In the genomic region with DNA sequence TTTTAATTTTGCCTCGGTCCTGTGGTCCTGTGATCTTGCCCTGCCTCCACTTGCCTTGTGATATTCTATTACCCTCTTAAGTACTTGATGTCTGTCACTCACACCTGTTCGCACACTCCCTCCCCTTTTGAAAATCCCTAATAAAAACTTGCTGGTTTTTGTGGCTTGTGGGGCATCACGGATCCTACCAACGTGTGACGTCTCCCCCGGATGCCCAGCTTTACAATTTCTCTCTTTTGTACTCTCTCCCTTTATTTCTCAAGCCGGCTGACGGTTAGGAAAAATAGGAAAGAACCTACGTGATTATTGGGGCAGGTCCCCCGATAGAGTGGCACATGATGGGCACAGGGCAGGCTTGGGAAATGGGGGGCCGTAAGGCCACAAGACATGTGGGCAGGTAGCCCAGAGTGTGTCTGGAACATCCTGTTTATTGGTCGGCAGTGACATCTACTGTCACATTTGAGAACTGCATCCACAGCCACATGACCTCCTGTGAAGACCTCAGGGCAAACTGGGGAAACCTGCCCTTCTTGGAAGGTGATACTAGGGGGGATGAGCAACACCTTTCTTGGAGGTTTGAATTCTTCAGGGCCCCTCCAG, we compare ENCODE assay signal across 8 cellular contexts. TPM values are rescaled to one million over a fixed set of nuclear protein-coding genes. Genes with fewer than 3 reads are reported as not detected.
A peak's percentile ranks its signal among the peaks of the same experiment; 100 is the strongest.
DNase-seq lines count a peak whose midpoint lies in the region; TF ChIP-seq lines count a peak whose summit lies in the region.
"Not testable (repeated sequence)": the region's sequence is repeated elsewhere in the genome, so short reads cannot be mapped to it uniquely, and the experiment has no call there.

No MANE protein-coding gene starts in this region.

- H3K27me3 ChIP-seq in GM23248 (replicated peaks; ENCODE audit: insufficient read depth): not testable (repeated sequence)

- H3K4me1 ChIP-seq in GM23248 (ENCODE audit: insufficient read depth): not testable (repeated sequence)

- WGBS in GM23248 (ENCODE audit: low coverage in 1 of 2, low lambda C conversion rate in 2 of 2, missing lambda C conversion rate in 2 of 2), 2 experiments: 19 to 20% methylated on average over 12 of the region's 12 CpGs

- in situ Hi-C loops in GM23248 (cut with MboI): not testable (repeated sequence)

- not testable (repeated sequence) for H3K4me2 ChIP-seq in GM23248 (ENCODE audit: unreplicated experiment)

- not testable (repeated sequence) for H3K9me2 ChIP-seq in GM23248 (ENCODE audit: insufficient read depth)

- H3K9ac ChIP-seq in GM23248: not testable (repeated sequence)

- not testable (repeated sequence) for H3K79me2 ChIP-seq in GM23248 (ENCODE audit: insufficient read depth)

- H3K36me3 ChIP-seq in GM23248 (ENCODE audit: low read depth): not testable (repeated sequence)

- H4K20me1 ChIP-seq in GM23248 (ENCODE audit: insufficient read depth): not testable (repeated sequence)

- not testable (repeated sequence) for H3K27ac ChIP-seq in GM23248

- not testable (repeated sequence) for H3K9me3 ChIP-seq in GM23248 (ENCODE audit: low read depth)

- TF ChIP-seq CTCF in AG10803 (conservative IDR thresholded peaks at IDR 0.05; ENCODE audit: low read length): peak; percentile 86
- TF ChIP-seq CTCF in fibroblast of villous mesenchyme (IDR thresholded peaks at IDR 0.05; ENCODE audit: insufficient read depth, low read depth, low read length): peak; percentile 72

- H3F3A ChIP-seq in GM23248 (ENCODE audit: insufficient read depth): not testable (repeated sequence)

- not testable (repeated sequence) for H3K4me3 ChIP-seq in AG10803 (ENCODE audit: low read length); GM23248; fibroblast of villous mesenchyme (ENCODE audit: low read depth, low read length)

- DNase-seq in AG10803 (ENCODE audit: low read depth): peak; percentile 54
- DNase-seq in GM23248: peak; percentile 79
- DNase-seq in NCI-H2107 treated with DMSO at 0.1 percent for 48 hours (lab: John Stamatoyannopoulos, UW; ENCODE audit: unreplicated experiment): peak; percentile 10
- peak; percentile 32 for DNase-seq in T1000 (lab: John Stamatoyannopoulos, UW)
- DNase-seq in activated naive CD4-positive, alpha-beta T cell treated with anti-CD3 and anti-CD28 coated beads, Interleukin-2, amount 50 U/mL, for 16 hours: peak; percentile 74
- DNase-seq in fibroblast of villous mesenchyme (ENCODE audit: low read depth): peak; percentile 60
- peak; percentile 79 for DNase-seq in middle frontal gyrus (ENCODE audit: extremely low spot score, low spot score)
- DNase-seq in stimulated activated CD4-positive, alpha-beta T cell treated with anti-CD3 and anti-CD28 coated beads, Interleukin-4, amount 100 ng/mL, for 48 hours (ENCODE audit: low read depth in 2 of 2): peak; percentile 63 to 77

- H2AFZ ChIP-seq in GM23248: not testable (repeated sequence)

RNA-seq across cellular contexts. Expression of a gene that starts 4.6 kb away (rescaled TPM):
- 5.3 and 8.7 TPM in 2 replicates for total RNA-seq in GM23248 (2014; rRNA removed; shearing (Covaris generic))
- 13.7 and 15.6 TPM in 2 replicates for polyA plus RNA-seq in GM23248 (2016; fragmentation: Nextera tagmentation; extraction: Ambion mirVana)
- total RNA-seq in fibroblast of villous mesenchyme: 1.3 and 1.9 TPM in 2 replicates

RNA-seq across cellular contexts. Expression of a gene that starts 10.3 kb away (rescaled TPM):
- not detected in 2 replicates for total RNA-seq in GM23248 (2014; rRNA removed; shearing (Covaris generic))
- 1.3 and 2.4 TPM in 2 replicates for polyA plus RNA-seq in GM23248 (2016; fragmentation: Nextera tagmentation; extraction: Ambion mirVana)
- 2.3 and 3.0 TPM in 2 replicates for total RNA-seq in fibroblast of villous mesenchyme

RNA-seq across cellular contexts. Expression of a gene that starts 17.8 kb away (rescaled TPM):
- total RNA-seq in GM23248 (2014; rRNA removed; shearing (Covaris generic)): 80.8 and 96.1 TPM in 2 replicates
- 163 and 164 TPM in 2 replicates for polyA plus RNA-seq in GM23248 (2016; fragmentation: Nextera tagmentation; extraction: Ambion mirVana)
- 88.9 and 109 TPM in 2 replicates for total RNA-seq in fibroblast of villous mesenchyme

RNA-seq across cellular contexts. Expression of a gene that starts 23.5 kb away (rescaled TPM):
- total RNA-seq in GM23248 (2014; rRNA removed; shearing (Covaris generic)): 0.65 and 2.1 TPM in 2 replicates
- 1.2 and 1.4 TPM in 2 replicates for polyA plus RNA-seq in GM23248 (2016; fragmentation: Nextera tagmentation; extraction: Ambion mirVana)
- total RNA-seq in fibroblast of villous mesenchyme: 0.32 TPM in 1 of 2 replicates, not detected in the other

RNA-seq across cellular contexts. Expression of a gene that starts 48.9 kb away (rescaled TPM):
- total RNA-seq in GM23248 (2014; rRNA removed; shearing (Covaris generic)): not detected in 2 replicates
- not detected in 2 replicates for polyA plus RNA-seq in GM23248 (2016; fragmentation: Nextera tagmentation; extraction: Ambion mirVana)
- not detected in 2 replicates for total RNA-seq in fibroblast of villous mesenchyme

Comparison
In these comparisons a context has a peak if more than half of its experiments do, and no peak if none do; other contexts are left out.
1. DNase-seq: peak in every context shown above with its lines; median percentile 79 in GM23248; 79 in middle frontal gyrus; 74 in activated naive CD4-positive, alpha-beta T cell treated with anti-CD3 and anti-CD28 coated beads, Interleukin-2, amount 50 U/mL, for 16 hours; 70 in stimulated activated CD4-positive, alpha-beta T cell treated with anti-CD3 and anti-CD28 coated beads, Interleukin-4, amount 100 ng/mL, for 48 hours; 60 in fibroblast of villous mesenchyme; 54 in AG10803; 32 in T1000; 10 in NCI-H2107 treated with DMSO at 0.1 percent for 48 hours.